Comparison of ENCODE assay signal across 8 cellular contexts in genomic region chr11:45181595-45182550, GRCh38. TPM values are rescaled to one million over a fixed set of nuclear protein-coding genes. Genes with fewer than 3 reads are reported as not detected.
DNase-seq lines count a peak whose midpoint lies in the region; ATAC-seq, FAIRE-seq and TF ChIP-seq lines count a peak whose summit lies in the region.

No MANE protein-coding gene starts in this region.

- ATAC-seq in HepG2 (no peak), GM21723 (IDR thresholded peaks at IDR 0.05; ENCODE audit: unreplicated experiment) (no peak)

- in situ Hi-C loops in HepG2 (cut with HindIII; ENCODE audit: extremely low pct_ligation_motif_present, low pct_unique_long_range_greater_than_20kb) = no loop called here

- POLR2A ChIA-PET in HepG2 (lab: Yijun Ruan, JAX) = interaction anchor here (2.1 kb wide), 1 partner anchor 35 kb away, joined by 9 read pairs; the partner anchor contains the start of gene PRDM11

- BruUV-seq in HepG2 (replicated peaks; lab: Mats Ljungman, UMichigan) = no TSS peak

- WGBS in HepG2 (ENCODE audit: low lambda C conversion rate) = 90% methylated on average over 24 of the region's 24 CpGs
- 82 to 89% (median 84%) methylated on average over 24 of the region's 24 CpGs for WGBS in spleen, 5 donors

- no peaks in the 10 kb centered on the region for H3K79me2 ChIP-seq in HepG2 (ENCODE audit: insufficient read depth, low read length)

- peaks cover 13% of the 10 kb centered on the region; the same call in 1 of the 2 replicates for H3K36me3 ChIP-seq in HUES6 (ENCODE audit: control insufficient read depth, insufficient read depth, low read length)
- H3K36me3 ChIP-seq in HepG2 (replicated peaks in 1 of 2; ENCODE audit: control insufficient read depth in 1 of 2, insufficient read depth in 2 of 2, low read length in 2 of 2) = peaks cover 6 to 14% of the 10 kb centered on the region in 2 experiments; a peak in 4 of 5 replicates
- peaks cover 0 to 49% (median 21%) of the 10 kb centered on the region in 6 donors for H3K36me3 ChIP-seq in spleen

- DNase-seq in HepG2 (ENCODE audit: low spot score) (no peak), spleen (no peak), NOMO-1 treated with dmso at 0.1 percent for 144 hours (lab: John Stamatoyannopoulos, UW; ENCODE audit: unreplicated experiment) (no peak), DMS153 (lab: John Stamatoyannopoulos, UW) (no peak), OCI-M2 (lab: John Stamatoyannopoulos, UW; ENCODE audit: unreplicated experiment) (no peak)

- TF ChIP-seq POLR2A in HepG2 (IDR thresholded peaks at IDR 0.05; ENCODE audit: insufficient read depth in 1 of 2, low read depth in 2 of 2, low read length in 2 of 2) (no peak), spleen (IDR thresholded peaks at IDR 0.05) (no peak)

- H3K9me3 ChIP-seq in HUES6 (ENCODE audit: control insufficient read depth, insufficient read depth, low read depth, low read length) (no peaks in the 10 kb centered on the region), HepG2 (ENCODE audit: low read length) (no peaks in the 10 kb centered on the region), spleen (no peaks in the 10 kb centered on the region)

- H3K4me3 ChIP-seq in HUES6 (ENCODE audit: low read depth, low read length) = peak overlapping the region; percentile 68
- H3K4me3 ChIP-seq in HepG2 (replicated peaks in 1 of 3; ENCODE audit: insufficient read depth in 1 of 3, low read depth in 2 of 3, low read length in 3 of 3) = peak overlapping the region; percentile 38 to 71 (median 58); a peak in 5 of 6 replicates
- H3K4me3 ChIP-seq in spleen = peak overlapping the region in 2 of 8 donors; percentile 52 to 73

- TF ChIP-seq RAD21 in HepG2 (CRISPR knock-in tag; IDR thresholded peaks at IDR 0.05) = no peak

- CTCF ChIA-PET in HepG2 (lab: Yijun Ruan, JAX; ENCODE audit: low intra/inter-chr PET ratio, low total read pairs) = no interaction called here

- H3K27me3 ChIP-seq in HUES6 (ENCODE audit: control insufficient read depth, insufficient read depth, low read length) (peaks cover 10% of the 10 kb centered on the region; the same call in 1 of the 2 replicates), HepG2 (ENCODE audit: control insufficient read depth in 1 of 2, insufficient read depth in 2 of 2, low read length in 2 of 2) (no peaks in the 10 kb centered on the region; a peak in 1 of 5 replicates), spleen (replicated peaks in 1 of 7) (peaks cover 0 to 21% (median 0%) of the 10 kb centered on the region in 7 donors)

- TF ChIP-seq CTCF in HepG2 (CRISPR knock-in tag; IDR thresholded peaks at IDR 0.05) (no peak), spleen (IDR thresholded peaks at IDR 0.05 in 8 of 11, conservative IDR thresholded peaks at IDR 0.05 in 3 of 11) (no peak)

- peak overlapping the region; percentile 45 for H3K9ac ChIP-seq in HUES6 (ENCODE audit: low read length)
- H3K9ac ChIP-seq in HepG2 (ENCODE audit: insufficient read depth, low read depth, low read length) = peak overlapping the region; percentile 72

- TF ChIP-seq EP300 in HepG2 (IDR thresholded peaks at IDR 0.05; ENCODE audit: low read depth in 2 of 2, low read length in 2 of 2) (no peak), HepG2 (CRISPR knock-in tag; IDR thresholded peaks at IDR 0.05; ENCODE audit: borderline replicate concordance) (no peak)

- no peaks in the 10 kb centered on the region for H4K20me1 ChIP-seq in HepG2 (ENCODE audit: insufficient read depth, low read length)

- no peak overlapping the region for H2AFZ ChIP-seq in HepG2 (ENCODE audit: low read length)

- H3K4me1 ChIP-seq in HUES6 (ENCODE audit: control insufficient read depth, insufficient read depth, low read length) (peaks cover 15% of the 10 kb centered on the region), HepG2 (ENCODE audit: insufficient read depth, low read length) (peaks cover 16% of the 10 kb centered on the region), spleen (peaks cover 8 to 31% (median 22%) of the 10 kb centered on the region in 6 donors)

- intact Hi-C loops in HepG2 (cut with micrococcal nuclease; ENCODE audit: unreplicated experiment) (loop anchor here (2.0 kb wide), 2 partner anchors 35 to 71 kb away; partner anchors contain the start of gene PRDM11), spleen (cut with DNase I; ENCODE audit: low total_unique reads) (no loop called here)

- peak overlapping the region; percentile 70 for H3K4me2 ChIP-seq in HepG2 (ENCODE audit: low read depth, low read length)

- peak overlapping the region; percentile 55; the same call in 1 of the 2 replicates for H3K27ac ChIP-seq in HUES6 (ENCODE audit: low read depth, low read length)
- H3K27ac ChIP-seq in cingulate gyrus (ENCODE audit: low read depth, low read length) = peak overlapping the region; percentile 49
- peak overlapping the region; percentile 74 for H3K27ac ChIP-seq in HepG2 (ENCODE audit: extremely low read length, insufficient read depth, low read length)
- H3K27ac ChIP-seq in spleen = peak overlapping the region in 7 of 8 donors; percentile 66 to 84 (median 80)

- FAIRE-seq in HepG2 (lab: Jason Lieb, UNC) = no peak

TF ChIP-seq in HepG2, 621 proteins besides CTCF, POLR2A, EP300 and RAD21:
- TF ChIP-seq PLRG1 (conservative IDR thresholded peaks at IDR 0.05) (no peak), ZMAT5 (CRISPR knock-in tag; IDR thresholded peaks at IDR 0.05; ENCODE audit: borderline replicate concordance, low read depth) (no peak), ZIK1 (CRISPR knock-in tag; IDR thresholded peaks at IDR 0.05; ENCODE audit: borderline replicate concordance, low read depth) (no peak), ZSCAN21 (CRISPR knock-in tag; IDR thresholded peaks at IDR 0.05; ENCODE audit: borderline replicate concordance) (no peak), ZNF816 (CRISPR knock-in tag; IDR thresholded peaks at IDR 0.05; ENCODE audit: borderline replicate concordance) (no peak), GATAD1 (CRISPR knock-in tag; IDR thresholded peaks at IDR 0.05) (no peak), WIZ (CRISPR knock-in tag; IDR thresholded peaks at IDR 0.05) (no peak), ZNF317 (CRISPR knock-in tag; IDR thresholded peaks at IDR 0.05) (no peak), IRX3 (CRISPR knock-in tag; IDR thresholded peaks at IDR 0.05; ENCODE audit: borderline replicate concordance, low read depth) (no peak), RELA (CRISPR knock-in tag; IDR thresholded peaks at IDR 0.05) (no peak), ZFP36L1 (CRISPR knock-in tag; IDR thresholded peaks at IDR 0.05) (no peak), CBX2 (IDR thresholded peaks at IDR 0.05; ENCODE audit: low read depth, low read length) (no peak), CBX2 (CRISPR knock-in tag; IDR thresholded peaks at IDR 0.05; ENCODE audit: low read depth) (no peak), ELF1 (CRISPR knock-in tag; IDR thresholded peaks at IDR 0.05) (no peak), ATF3 (CRISPR knock-in tag; IDR thresholded peaks at IDR 0.05) (no peak)

RNA-seq across cellular contexts. Expression of gene PRDM11, which starts 35.4 kb away (rescaled TPM):
- total RNA-seq in HepG2 (2016; rRNA removed; fragmentation: Illumina TruSeq; extraction: Trizol) = 4.1 and 4.7 TPM in 2 replicates
- 1.5 and 1.8 TPM in 2 replicates for total RNA-seq in HepG2 (2016; cell fraction: cytosol; rRNA removed; fragmentation: Illumina TruSeq; extraction: Trizol; ENCODE audit: low read depth)
- total RNA-seq in HepG2 (2016; cell fraction: insoluble cytoplasmic fraction; rRNA removed; fragmentation: Illumina TruSeq; extraction: Trizol) = 3.4 and 4.3 TPM in 2 replicates
- total RNA-seq in HepG2 (2016; cell fraction: membrane; rRNA removed; fragmentation: Illumina TruSeq; extraction: Trizol) = 3.9 and 5.2 TPM in 2 replicates
- total RNA-seq in HepG2 (2016; cell fraction: nucleus; rRNA removed; fragmentation: Illumina TruSeq; extraction: Trizol) = 4.6 and 6.1 TPM in 2 replicates
- 3.3 and 3.4 TPM in 2 replicates for polyA plus RNA-seq in HepG2 (2011; rRNA removed)
- 2.0 and 2.7 TPM in 2 replicates for polyA plus RNA-seq in HepG2 (2011; cell fraction: cytosol; rRNA removed)
- polyA plus RNA-seq in HepG2 (2011; cell fraction: nucleus; rRNA removed) = 6.4 and 6.7 TPM in 2 replicates
- 2.3 and 2.4 TPM in 2 replicates for polyA plus RNA-seq in HepG2 (2012)
- polyA plus RNA-seq in HepG2 (2016; cell fraction: cytosol; fragmentation: Illumina TruSeq; extraction: Trizol; ENCODE audit: low read depth) = 0.77 and 0.81 TPM in 2 replicates
- 2.8 and 4.0 TPM in 2 replicates for polyA plus RNA-seq in HepG2 (2016; cell fraction: insoluble cytoplasmic fraction; fragmentation: Illumina TruSeq; extraction: Trizol; ENCODE audit: low read depth)
- polyA plus RNA-seq in HepG2 (2016; cell fraction: membrane; fragmentation: Illumina TruSeq; extraction: Trizol; ENCODE audit: low read depth) = 2.1 and 2.4 TPM in 2 replicates
- polyA plus RNA-seq in HepG2 (2016; cell fraction: nucleus; fragmentation: Illumina TruSeq; extraction: Trizol; ENCODE audit: insufficient read depth, low read depth) = 7.1 and 7.4 TPM in 2 replicates
- polyA minus RNA-seq in HepG2 (2011; rRNA and poly(A)+ RNA removed; ENCODE audit: low replicate concordance) = 7.8 and 17.5 TPM in 2 replicates
- polyA minus RNA-seq in HepG2 (2011; cell fraction: cytosol; rRNA and poly(A)+ RNA removed) = 3.5 and 6.2 TPM in 2 replicates
- 5.0 and 7.6 TPM in 2 replicates for polyA minus RNA-seq in HepG2 (2011; cell fraction: nucleus; rRNA and poly(A)+ RNA removed)
- total RNA-seq in spleen = 10 to 100 TPM in 6 of 7 donors, 1 to 10 TPM in 1; 8.0 to 24.3 (median 19.5) TPM
- 1 to 10 TPM; 1.7 to 4.3 (median 1.9) TPM for polyA plus RNA-seq in spleen
